10 cellular contexts compared by ENCODE assay signal in genomic region chr3:141255864-141256263, GRCh38. TPM values are rescaled to one million over a fixed set of nuclear protein-coding genes. Genes with fewer than 3 reads are reported as not detected.
A peak's percentile ranks its signal among the peaks of the same experiment; 100 is the strongest.
DNase-seq lines count a peak whose midpoint lies in the region; ATAC-seq and TF ChIP-seq lines count a peak whose summit lies in the region.
"Had no signal": no experiment of that assay in that cellular context is flagged by ENCODE, and none has a peak within 500 bp of the region (broad histone marks: within the 10 kb centered on the region; RNA-seq: fewer than 3 reads in every experiment).

No MANE protein-coding gene starts in this region.

- CTCF ChIA-PET in MCF 10A (lab: Yijun Ruan, JAX), result interaction anchor here (0.6 to 2.5 kb wide), 9 partner anchors 10 to 716 kb away, joined by 3 to 11 read pairs (median 4); partner anchors contain the start of gene PXYLP1

- BruUV-seq in MCF 10A (replicated peaks; lab: Mats Ljungman, UMichigan), result no TSS peak

- DNase-seq in MCF 10A (ENCODE audit: unreplicated experiment) (peak; percentile 53), breast epithelium (ENCODE audit: low spot score in 2 of 2) (no peak), T follicular helper cell (ENCODE audit: low read depth) (peak; percentile 20), fibroblast of mammary gland (ENCODE audit: low read depth) (peak; percentile 53), upper lobe of left lung (no peak), SK-N-DZ (ENCODE audit: low spot score) (no peak), COLO668 (lab: John Stamatoyannopoulos, UW; ENCODE audit: unreplicated experiment) (no peak)

- H3K4me1 ChIP-seq in breast epithelium (no peaks in the 10 kb centered on the region), upper lobe of left lung (no peaks in the 10 kb centered on the region)

- TF ChIP-seq CTCF in MCF 10A (IDR thresholded peaks at IDR 0.05; ENCODE audit: unreplicated experiment) (no peak), breast epithelium (IDR thresholded peaks at IDR 0.05) (no peak), fibroblast of mammary gland (conservative IDR thresholded peaks at IDR 0.05; ENCODE audit: control insufficient read depth, insufficient read depth, low read depth, low read length) (peak; percentile 36), upper lobe of left lung (IDR thresholded peaks at IDR 0.05) (peak in 2 of 6 experiments; percentile 22 to 27)

- WGBS in upper lobe of left lung, 2 donors, result 79 to 93% methylated on average over 6 of the region's 6 CpGs

- no peak overlapping the region for H3K27ac Mint-ChIP-seq in MCF 10A (ENCODE audit: low read depth, unreplicated experiment)
- H3K27ac Mint-ChIP-seq: memory B cell had no signal

- H3K36me3 Mint-ChIP-seq in MCF 10A (ENCODE audit: insufficient read depth, unreplicated experiment), result no peaks in the 10 kb centered on the region

- no peak overlapping the region for H3K4me3 Mint-ChIP-seq in MCF 10A (ENCODE audit: unreplicated experiment)
- H3K4me3 Mint-ChIP-seq: memory B cell had no signal

- no peak overlapping the region for H3K4me3 ChIP-seq in breast epithelium
- no peak overlapping the region for H3K4me3 ChIP-seq in fibroblast of mammary gland (ENCODE audit: control insufficient read depth, low read depth, low read length)
- H3K4me3 ChIP-seq in upper lobe of left lung, result no peak overlapping the region

- POLR2A ChIA-PET in MCF 10A (lab: Yijun Ruan, JAX), result no interaction called here

- no peaks in the 10 kb centered on the region for H3K27me3 Mint-ChIP-seq in MCF 10A (ENCODE audit: insufficient read depth, unreplicated experiment)
- H3K27me3 Mint-ChIP-seq: memory B cell had no signal

- H3K4me1 Mint-ChIP-seq in MCF 10A (ENCODE audit: insufficient read depth, unreplicated experiment), result no peaks in the 10 kb centered on the region

- peak; percentile 16 to 69 for ATAC-seq in upper lobe of left lung (ENCODE audit: low FRiP score in 2 of 2)
- ATAC-seq in GM18873 (IDR thresholded peaks at IDR 0.05; ENCODE audit: low FRiP score, unreplicated experiment), result no peak

- no peak overlapping the region for H3K27ac ChIP-seq in breast epithelium
- no peak overlapping the region for H3K27ac ChIP-seq in upper lobe of left lung
- H3K27ac ChIP-seq: VCaP had no signal

- TF ChIP-seq POLR2A in breast epithelium (IDR thresholded peaks at IDR 0.05) (no peak), upper lobe of left lung (IDR thresholded peaks at IDR 0.05) (no peak)

- H3K36me3 ChIP-seq in breast epithelium, result no peaks in the 10 kb centered on the region
- H3K36me3 ChIP-seq in upper lobe of left lung, result peaks cover 0 to 5% (median 0%) of the 10 kb centered on the region in 4 donors

- H3K9me3 Mint-ChIP-seq in MCF 10A (ENCODE audit: unreplicated experiment), result no peaks in the 10 kb centered on the region
- H3K9me3 Mint-ChIP-seq: memory B cell had no signal

- no peaks in the 10 kb centered on the region for H3K9me3 ChIP-seq in breast epithelium
- H3K9me3 ChIP-seq in upper lobe of left lung, result no peaks in the 10 kb centered on the region

- intact Hi-C loops in MCF 10A (cut with micrococcal nuclease) (no loop called here), breast epithelium (cut with DNase I; ENCODE audit: low total_unique reads) (no loop called here)

- H3K27me3 ChIP-seq in breast epithelium (no peaks in the 10 kb centered on the region), upper lobe of left lung (no peaks in the 10 kb centered on the region)

- TF ChIP-seq EP300 in upper lobe of left lung (IDR thresholded peaks at IDR 0.05), result no peak

RNA-seq across cellular contexts. Expression of gene PXYLP1, which starts 24.2 kb away (rescaled TPM):
- total RNA-seq in MCF 10A (2022), result 2.1 and 5.4 TPM in 2 replicates
- total RNA-seq in breast epithelium, result 10 to 100 TPM; 10.7 to 20.8 (median 19.0) TPM
- total RNA-seq in upper lobe of left lung, result 10 to 100 TPM in 3 of 6 donors, 1 to 10 TPM in 3; 6.5 to 17.5 (median 9.8) TPM
- polyA plus RNA-seq in SK-N-DZ (2014; cell fraction: cytosol; rRNA removed), result 52.2 and 74.8 TPM in 2 replicates
- polyA plus RNA-seq in SK-N-DZ (2014; cell fraction: nucleus; rRNA removed), result 40.2 and 52.9 TPM in 2 replicates

Comparison
In these comparisons a context has a peak if more than half of its experiments do, and no peak if none do; other contexts are left out.
1. DNase-seq: peak in MCF 10A (single experiment), T follicular helper cell (single experiment) and fibroblast of mammary gland (single experiment); none in breast epithelium (0 of 2), upper lobe of left lung (0 of 2), SK-N-DZ (single experiment) and COLO668 (single experiment).